Comparison of ENCODE assay signal across 1 cellular context in the genomic region with DNA sequence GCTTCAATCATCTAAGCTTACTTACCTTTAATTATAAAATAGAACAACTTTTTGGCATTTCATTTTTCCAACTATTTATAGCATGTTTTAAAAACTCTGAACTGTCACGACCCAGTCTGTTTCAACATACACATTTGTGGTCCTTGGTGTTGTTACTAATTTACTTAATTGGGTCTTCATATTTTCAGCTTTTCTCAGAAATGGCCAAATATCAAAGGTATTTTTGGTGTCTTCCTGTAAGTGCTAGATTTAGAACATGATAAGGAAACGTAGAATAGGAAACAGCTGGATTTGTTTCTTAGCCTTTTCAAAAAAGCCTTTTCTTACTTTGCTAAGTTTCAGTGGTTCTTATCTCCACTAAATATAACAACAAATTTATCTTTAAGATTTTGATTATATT.
TF ChIP-seq lines count a peak whose summit lies in the region.

No MANE protein-coding gene starts in this region.

TF ChIP-seq in SK-N-SH treated with all-trans-retinoic acid at 6 μM for 48 hours, 23 proteins besides CTCF, POLR2A, EP300 and RAD21 (continued from another document):
- TF ChIP-seq, protein P1, sequence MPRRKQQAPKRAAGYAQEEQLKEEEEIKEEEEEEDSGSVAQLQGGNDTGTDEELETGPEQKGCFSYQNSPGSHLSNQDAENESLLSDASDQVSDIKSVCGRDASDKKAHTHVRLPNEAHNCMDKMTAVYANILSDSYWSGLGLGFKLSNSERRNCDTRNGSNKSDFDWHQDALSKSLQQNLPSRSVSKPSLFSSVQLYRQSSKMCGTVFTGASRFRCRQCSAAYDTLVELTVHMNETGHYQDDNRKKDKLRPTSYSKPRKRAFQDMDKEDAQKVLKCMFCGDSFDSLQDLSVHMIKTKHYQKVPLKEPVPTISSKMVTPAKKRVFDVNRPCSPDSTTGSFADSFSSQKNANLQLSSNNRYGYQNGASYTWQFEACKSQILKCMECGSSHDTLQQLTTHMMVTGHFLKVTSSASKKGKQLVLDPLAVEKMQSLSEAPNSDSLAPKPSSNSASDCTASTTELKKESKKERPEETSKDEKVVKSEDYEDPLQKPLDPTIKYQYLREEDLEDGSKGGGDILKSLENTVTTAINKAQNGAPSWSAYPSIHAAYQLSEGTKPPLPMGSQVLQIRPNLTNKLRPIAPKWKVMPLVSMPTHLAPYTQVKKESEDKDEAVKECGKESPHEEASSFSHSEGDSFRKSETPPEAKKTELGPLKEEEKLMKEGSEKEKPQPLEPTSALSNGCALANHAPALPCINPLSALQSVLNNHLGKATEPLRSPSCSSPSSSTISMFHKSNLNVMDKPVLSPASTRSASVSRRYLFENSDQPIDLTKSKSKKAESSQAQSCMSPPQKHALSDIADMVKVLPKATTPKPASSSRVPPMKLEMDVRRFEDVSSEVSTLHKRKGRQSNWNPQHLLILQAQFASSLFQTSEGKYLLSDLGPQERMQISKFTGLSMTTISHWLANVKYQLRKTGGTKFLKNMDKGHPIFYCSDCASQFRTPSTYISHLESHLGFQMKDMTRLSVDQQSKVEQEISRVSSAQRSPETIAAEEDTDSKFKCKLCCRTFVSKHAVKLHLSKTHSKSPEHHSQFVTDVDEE (CRISPR knock-in tag; IDR thresholded peaks at IDR 0.05): no peak
- TF ChIP-seq ZC3H10 (CRISPR knock-in tag; IDR thresholded peaks at IDR 0.05): no peak
- no peak for TF ChIP-seq GLIS3 (CRISPR knock-in tag; IDR thresholded peaks at IDR 0.05)
